In the genomic region with DNA sequence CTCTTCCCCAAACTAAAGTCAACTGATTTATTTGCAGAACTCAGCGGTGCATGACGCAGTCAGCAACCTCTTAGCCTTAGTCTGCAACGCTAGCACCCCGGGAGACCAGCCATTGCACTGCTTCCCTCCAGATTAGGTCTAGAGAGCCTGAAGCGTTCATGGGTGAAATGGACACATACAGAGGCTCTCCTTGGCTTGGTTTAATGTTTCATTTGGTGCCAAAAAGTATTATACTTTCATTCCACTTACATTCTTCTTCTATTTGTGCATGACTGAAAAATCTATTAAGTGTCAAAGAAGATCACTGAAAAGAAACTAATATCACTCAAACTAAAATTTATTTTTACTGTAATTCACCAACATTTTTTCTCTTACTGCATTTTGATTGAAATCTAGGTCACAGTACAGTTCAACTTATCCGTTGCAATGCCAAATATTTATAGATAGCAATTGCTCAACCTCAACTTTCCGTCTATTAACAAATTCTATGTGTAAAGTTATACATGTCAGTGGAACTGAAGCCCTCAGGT, we compare ENCODE assay signal across 17 cellular contexts.
DNase-seq lines count a peak whose midpoint lies in the region; ATAC-seq lines count a peak whose summit lies in the region.
"Had no signal": no experiment of that assay in that cellular context is flagged by ENCODE, and none has a peak within 500 bp of the region (broad histone marks: within the 10 kb centered on the region; RNA-seq: fewer than 3 reads in every experiment).

No MANE protein-coding gene starts in this region.

- ATAC-seq in GM21737 (IDR thresholded peaks at IDR 0.05; ENCODE audit: unreplicated experiment): no peak
- no peak for ATAC-seq in GM21390 (IDR thresholded peaks at IDR 0.05; ENCODE audit: unreplicated experiment)
- ATAC-seq: body of pancreas; effector memory CD8-positive, alpha-beta T cell; stimulated activated memory B cell treated with anti-CD40 and anti-IgM and Interleukin-4, amounts not matched to agents 10 μg/mL and 1 μg/mL and 100 μg/mL, for 72 hours had no signal

- peak; percentile 1 for DNase-seq in AG08396 (ENCODE audit: low spot score)
- peak; percentile 51 for DNase-seq in NCI-H1092 (lab: John Stamatoyannopoulos, UW)
- DNase-seq in OCI-M1 (lab: John Stamatoyannopoulos, UW): peak; percentile 21
- peak; percentile 72 for DNase-seq in iris pigment epithelial cell (ENCODE audit: low read depth)
- no peak for DNase-seq in activated T-cell treated with anti-CD3 and anti-CD28 coated beads for 4 hours
- DNase-seq in NCI-H1048 (lab: John Stamatoyannopoulos, UW): no peak
- DNase-seq: AML-193; effector memory CD8-positive, alpha-beta T cell; EL; kidney; NCI-H446 treated with DMSO at 0.1 percent for 48 hours; stimulated activated CD4-positive, alpha-beta T cell treated with anti-CD3 and anti-CD28 coated beads, Interleukin-4, amount 100 ng/mL, for 1 hour; T-helper 9 cell had no signal

Comparison
In these comparisons a context has a peak if more than half of its experiments do, and no peak if none do; other contexts are left out.
1. DNase-seq: peak in AG08396 (single experiment), NCI-H1092 (single experiment), OCI-M1 (single experiment) and iris pigment epithelial cell (single experiment); none in activated T-cell treated with anti-CD3 and anti-CD28 coated beads for 4 hours (single experiment) and NCI-H1048 (single experiment).